ENCODE assay signal across 18 cellular contexts in genomic region chr12:102966200-102966941, GRCh38. TPM values are rescaled to one million over a fixed set of nuclear protein-coding genes. Genes with fewer than 3 reads are reported as not detected.
DNase-seq lines count a peak whose midpoint lies in the region; ATAC-seq and TF ChIP-seq lines count a peak whose summit lies in the region.
"Had no signal": no experiment of that assay in that cellular context is flagged by ENCODE, and none has a peak within 500 bp of the region (broad histone marks: within the 10 kb centered on the region; RNA-seq: fewer than 3 reads in every experiment).

No MANE protein-coding gene starts in this region.

- no peak overlapping the region for H4K5ac ChIP-seq in H9 (ENCODE audit: insufficient read length, low read depth, low read length)

- no peak overlapping the region for H3K27ac Mint-ChIP-seq in Caco-2 (ENCODE audit: unreplicated experiment)
- H3K27ac Mint-ChIP-seq in H9 = no peak overlapping the region
- H3K27ac Mint-ChIP-seq in neural crest cell (ENCODE audit: unreplicated experiment) = no peak overlapping the region
- H3K27ac Mint-ChIP-seq: HFFc6 had no signal

- H3K9ac ChIP-seq in H9 (ENCODE audit: extremely low read depth, insufficient read length, low read length) = no peak overlapping the region
- H3K9ac ChIP-seq: KMS-11 had no signal

- intact Hi-C loops in Caco-2 (cut with micrococcal nuclease; ENCODE audit: unreplicated experiment) = no loop called here

- H3K9me3 ChIP-seq in Caco-2 = no peaks in the 10 kb centered on the region
- H3K9me3 ChIP-seq in H9 (ENCODE audit: control insufficient read depth, low read depth, low read length) = peaks cover 10% of the 10 kb centered on the region

- no peaks in the 10 kb centered on the region for H3K79me2 ChIP-seq in H9 (ENCODE audit: insufficient read depth, low read length)

- H2BK5ac ChIP-seq in H9 (ENCODE audit: insufficient read length, low read length) = no peak overlapping the region

- TF ChIP-seq CTCF in Caco-2 (IDR thresholded peaks at IDR 0.05; ENCODE audit: insufficient read depth in 1 of 2, low read depth in 1 of 2, low read length in 1 of 2, severe bottlenecking in 1 of 2, unreplicated experiment in 1 of 2) (no peak), H9 (conservative IDR thresholded peaks at IDR 0.05) (no peak), neural crest cell (conservative IDR thresholded peaks at IDR 0.05) (no peak)

- no peak overlapping the region for H3K14ac ChIP-seq in H9 (ENCODE audit: insufficient read depth, low read length)

- no peak overlapping the region for H3K4me2 ChIP-seq in H9 (ENCODE audit: insufficient read depth, insufficient read length, low read length)
- H3K4me2 ChIP-seq: KMS-11 had no signal

- no CpG with 5 or more reads among the region's 12 CpGs for WGBS in H9 (ENCODE audit: extremely low coverage, insufficient read length, low lambda C conversion rate)

- no peak overlapping the region for H3T11ph ChIP-seq in H9 (ENCODE audit: low read length)

- H2BK12ac ChIP-seq in H9 (ENCODE audit: insufficient read length, low read depth, low read length) = no peak overlapping the region

- peaks cover 4% of the 10 kb centered on the region for H3K27me3 ChIP-seq in Caco-2 (replicated peaks; ENCODE audit: control insufficient read depth, insufficient read depth, low read length)
- H3K27me3 ChIP-seq in H9 (ENCODE audit: insufficient read depth, low read length) = peaks cover 58% of the 10 kb centered on the region

- DNase-seq in Caco-2 = no peak
- DNase-seq in H9 = no peak
- DNase-seq in neural crest cell (ENCODE audit: low read depth, low spot score) = no peak
- no peak for DNase-seq in RPMI8226
- no peak for DNase-seq in SHP77 (lab: John Stamatoyannopoulos, UW)
- no peak for DNase-seq in NCI-H1105 treated with DMSO at 0.1 percent for 48 hours (lab: John Stamatoyannopoulos, UW)
- DNase-seq: ACHN, AML-193, Calu3, GOT3, HFFc6, NCI-H2171, NCI-H446, SIG-M5 had no signal

- no peak overlapping the region for H2BK20ac ChIP-seq in H9 (ENCODE audit: low read depth, low read length, poor library complexity, severe bottlenecking)

- H3K4ac ChIP-seq in H9 (ENCODE audit: low read depth, low read length) = no peak overlapping the region

- BruUV-seq in Caco-2 (replicated peaks; lab: Mats Ljungman, UMichigan) = no TSS peak

- no peak overlapping the region for H2AFZ ChIP-seq in H9 (ENCODE audit: low read length)

- POLR2A ChIA-PET in Caco-2 (lab: Charles Lee) = no interaction called here

- H3K4me1 ChIP-seq in Caco-2 (no peaks in the 10 kb centered on the region), H9 (ENCODE audit: insufficient read depth, low read length) (peaks cover 5% of the 10 kb centered on the region; the same call in 1 of the 2 replicates)

- H3K27ac ChIP-seq in H9 (ENCODE audit: insufficient read length, low read depth, low read length) (no peak overlapping the region), cingulate gyrus (ENCODE audit: low read depth, low read length) (peak overlapping the region; percentile 47)
- H3K27ac ChIP-seq: KMS-11 had no signal

- H4K91ac ChIP-seq in H9 (ENCODE audit: insufficient read length, low read depth, low read length) = no peak overlapping the region

- H3K4me3 ChIP-seq in Caco-2 (ENCODE audit: low read depth, low read length) = no peak overlapping the region

- no peak for ATAC-seq in GM21529 (IDR thresholded peaks at IDR 0.05; ENCODE audit: unreplicated experiment)

- H3K4me1 Mint-ChIP-seq in Caco-2 (ENCODE audit: low read depth, unreplicated experiment) (peaks cover 17% of the 10 kb centered on the region), H9 (peaks cover 43 to 54% of the 10 kb centered on the region in 2 experiments), neural crest cell (peaks cover 39% of the 10 kb centered on the region)

- no peaks in the 10 kb centered on the region for H3K36me3 Mint-ChIP-seq in Caco-2 (ENCODE audit: insufficient read depth, unreplicated experiment)
- peaks cover 9 to 11% (median 11%) of the 10 kb centered on the region in 3 experiments; a peak in 6 of 7 replicates for H3K36me3 Mint-ChIP-seq in H9 (ENCODE audit: insufficient read depth in 1 of 3, low read depth in 3 of 3)
- H3K36me3 Mint-ChIP-seq in neural crest cell (ENCODE audit: low read depth) = peaks cover 3% of the 10 kb centered on the region

- H3K23ac ChIP-seq in H9 (ENCODE audit: insufficient read length, low read depth, low read length) = no peak overlapping the region

- no peaks in the 10 kb centered on the region for H3K36me3 ChIP-seq in Caco-2 (ENCODE audit: control insufficient read depth, insufficient read depth, low read length)

- no peak overlapping the region for H3K56ac ChIP-seq in H9 (ENCODE audit: insufficient read length, low read depth, low read length)

- CTCF ChIA-PET in Caco-2 (lab: Charles Lee) = no interaction called here

- no peak overlapping the region for H2BK120ac ChIP-seq in H9 (ENCODE audit: low read depth, low read length, poor library complexity, severe bottlenecking)

- H3K79me1 ChIP-seq in H9 (ENCODE audit: insufficient read depth, low read depth, low read length, poor library complexity, severe bottlenecking) = no peaks in the 10 kb centered on the region

- H2AK5ac ChIP-seq in H9 (ENCODE audit: insufficient read length, low read length) = no peak overlapping the region

- H3K23me2 ChIP-seq in H9 (ENCODE audit: insufficient read length, low read depth, low read length, poor library complexity, severe bottlenecking) = peaks cover 10% of the 10 kb centered on the region

- H4K8ac ChIP-seq in H9 (replicated peaks; ENCODE audit: insufficient read length, low read depth, low read length) = no peak overlapping the region

- no peaks in the 10 kb centered on the region for H4K20me1 ChIP-seq in H9 (ENCODE audit: control insufficient read depth, insufficient read depth, insufficient read length)

- H3K18ac ChIP-seq in H9 (ENCODE audit: insufficient read length, low read depth, low read length) = no peak overlapping the region

- H3K9me3 Mint-ChIP-seq in Caco-2 (ENCODE audit: unreplicated experiment) = no peaks in the 10 kb centered on the region
- H3K9me3 Mint-ChIP-seq in H9 = peaks cover 15 to 18% of the 10 kb centered on the region in 2 experiments
- peaks cover 3% of the 10 kb centered on the region for H3K9me3 Mint-ChIP-seq in neural crest cell
- H3K9me3 Mint-ChIP-seq: HFFc6 had no signal

- no peak overlapping the region for H2BK15ac ChIP-seq in H9 (ENCODE audit: low read depth, low read length)

- peaks cover 35% of the 10 kb centered on the region for H3K27me3 Mint-ChIP-seq in Caco-2 (ENCODE audit: insufficient read depth, unreplicated experiment)
- peaks cover 97% of the 10 kb centered on the region for H3K27me3 Mint-ChIP-seq in H9 (ENCODE audit: low read depth)
- H3K27me3 Mint-ChIP-seq in neural crest cell (ENCODE audit: low read depth) = peaks cover 96% of the 10 kb centered on the region

- H3K4me3 Mint-ChIP-seq in Caco-2 (ENCODE audit: unreplicated experiment) = peak overlapping the region; percentile 18
- H3K4me3 Mint-ChIP-seq in H9 = peak overlapping the region; percentile 21 to 84; a peak in 3 of 5 replicates
- peak overlapping the region; percentile 85 for H3K4me3 Mint-ChIP-seq in neural crest cell
- H3K4me3 Mint-ChIP-seq: HFFc6 had no signal

RNA-seq across cellular contexts. Expression of gene ASCL1, which starts 8.9 kb away (rescaled TPM):
- not detected in 2 replicates for total RNA-seq in Caco-2 (2022)
- total RNA-seq in H9 (2021) = 0.20 TPM in 1 of 2 replicates, not detected in the other
- 4.3 and 5.1 TPM in 2 replicates for total RNA-seq in neural crest cell
- total RNA-seq: Calu3, HFFc6, M059J had no signal

RNA-seq across cellular contexts. Expression of gene PAH, which starts 49.3 kb away (rescaled TPM):
- total RNA-seq in Caco-2 (2022) (5.1 and 5.8 TPM in 2 replicates), H9 (2021) (6.1 and 8.0 TPM in 2 replicates), neural crest cell (not detected in 2 replicates)
- total RNA-seq: HFFc6, M059J had no signal

Comparison
In these comparisons a context has a peak if more than half of its experiments do, and no peak if none do; other contexts are left out.
1. H3K4me3 Mint-ChIP-seq: peak in every context shown above with its lines; median percentile 85 in neural crest cell; 52 in H9; 18 in Caco-2.